Comparison of ENCODE assay signal across 11 cellular contexts in the genomic region with DNA sequence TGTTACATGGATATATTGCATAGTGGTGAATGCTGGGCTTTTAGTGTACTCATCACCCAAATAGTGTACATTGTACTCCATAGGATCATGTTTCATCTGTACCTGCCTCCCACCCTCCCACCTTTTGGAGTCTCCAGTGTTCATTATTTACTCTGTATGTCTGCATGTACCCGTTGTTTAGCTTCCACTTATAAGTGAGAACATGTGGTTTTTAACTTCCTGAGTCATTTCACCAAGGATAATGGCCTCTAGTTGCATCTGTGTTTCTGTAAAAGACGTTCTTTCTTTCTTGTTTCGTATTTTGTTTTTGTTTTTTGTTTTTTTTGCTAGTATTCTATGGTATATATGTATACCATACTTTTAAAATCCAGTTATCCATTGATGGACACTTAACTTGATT.
DNase-seq lines count a peak whose midpoint lies in the region; ATAC-seq, FAIRE-seq and TF ChIP-seq lines count a peak whose summit lies in the region.
"Had no signal": no experiment of that assay in that cellular context is flagged by ENCODE, and none has a peak within 500 bp of the region (broad histone marks: within the 10 kb centered on the region; RNA-seq: fewer than 3 reads in every experiment).

No MANE protein-coding gene starts in this region.

- DNase-seq in GM12892 (ENCODE audit: insufficient read length) (no peak), NCI-H1105 treated with DMSO at 0.1 percent for 48 hours (lab: John Stamatoyannopoulos, UW) (peak; percentile 12), NCI-H128 (lab: John Stamatoyannopoulos, UW; ENCODE audit: unreplicated experiment) (no peak), colonic mucosa (no peak), left lung (no peak)
- no peak for DNase-seq in activated T-helper 1 cell treated with anti-CD3 and anti-CD28 coated beads, Interleukin-12 subunit alpha, Interleukin-12 subunit beta, Interleukin-2, Interleukin-4 antibody, amounts not matched to agents 30 ng/mL and 10 ng/mL and 1 ng/mL, durations not matched to agents 14 hours and 24 hours and 36 hours (ENCODE audit: low spot score)
- DNase-seq: activated naive CD4-positive, alpha-beta T cell treated with anti-CD3 and anti-CD28 coated beads, Interleukin-2, amount 10 ng/mL, durations not matched to agents 7 days and 5 days; GF-D8; stimulated activated CD4-positive, alpha-beta T cell treated with anti-CD3 and anti-CD28 coated beads, Interleukin-2, amount 100 ng/mL, for 24 hours had no signal

- H3K9me3 ChIP-seq in colonic mucosa, result no peaks in the 10 kb centered on the region
- peaks cover 0 to 4% of the 10 kb centered on the region in 2 donors for H3K9me3 ChIP-seq in left lung

- H3K9ac ChIP-seq in colonic mucosa (ENCODE audit: low read depth in 2 of 2, low read length in 2 of 2), result no peak overlapping the region

- H3K27me3 ChIP-seq in colonic mucosa (no peaks in the 10 kb centered on the region), left lung (no peaks in the 10 kb centered on the region)

- ATAC-seq in GM21390 (IDR thresholded peaks at IDR 0.05; ENCODE audit: unreplicated experiment) (peak; percentile 53), HG03066 (IDR thresholded peaks at IDR 0.05; ENCODE audit: low read depth, unreplicated experiment) (peak; percentile 34), left lung (no peak)

- H3K36me3 Mint-ChIP-seq in activated T-helper 1 cell treated with anti-CD3 and anti-CD28 coated beads, Interleukin-12 subunit alpha, Interleukin-12 subunit beta, Interleukin-2, Interleukin-4 antibody, amounts not matched to agents 30 ng/mL and 10 ng/mL and 1 ng/mL, durations not matched to agents 14 hours and 24 hours and 36 hours (ENCODE audit: low read depth), result no peaks in the 10 kb centered on the region
- H3K36me3 Mint-ChIP-seq: activated naive CD4-positive, alpha-beta T cell treated with anti-CD3 and anti-CD28 coated beads, Interleukin-2, amount 10 ng/mL, durations not matched to agents 7 days and 5 days had no signal

- H3K9me3 Mint-ChIP-seq in activated T-helper 1 cell treated with anti-CD3 and anti-CD28 coated beads, Interleukin-12 subunit alpha, Interleukin-12 subunit beta, Interleukin-2, Interleukin-4 antibody, amounts not matched to agents 30 ng/mL and 10 ng/mL and 1 ng/mL, durations not matched to agents 14 hours and 24 hours and 36 hours, result no peaks in the 10 kb centered on the region
- H3K9me3 Mint-ChIP-seq: activated naive CD4-positive, alpha-beta T cell treated with anti-CD3 and anti-CD28 coated beads, Interleukin-2, amount 10 ng/mL, durations not matched to agents 7 days and 5 days had no signal

- no peak for TF ChIP-seq POLR2A in GM12892 (IDR thresholded peaks at IDR 0.05; ENCODE audit: low read depth, low read length)

- H3K4me1 Mint-ChIP-seq in activated T-helper 1 cell treated with anti-CD3 and anti-CD28 coated beads, Interleukin-12 subunit alpha, Interleukin-12 subunit beta, Interleukin-2, Interleukin-4 antibody, amounts not matched to agents 30 ng/mL and 10 ng/mL and 1 ng/mL, durations not matched to agents 14 hours and 24 hours and 36 hours (ENCODE audit: low read depth), result no peaks in the 10 kb centered on the region
- H3K4me1 Mint-ChIP-seq: activated naive CD4-positive, alpha-beta T cell treated with anti-CD3 and anti-CD28 coated beads, Interleukin-2, amount 10 ng/mL, durations not matched to agents 7 days and 5 days had no signal

- no peak for TF ChIP-seq CTCF in colonic mucosa (IDR thresholded peaks at IDR 0.05)
- TF ChIP-seq CTCF in left lung (IDR thresholded peaks at IDR 0.05), result no peak

- H3K36me3 ChIP-seq in colonic mucosa (no peaks in the 10 kb centered on the region), left lung (no peaks in the 10 kb centered on the region)

- H3K4me3 ChIP-seq in colonic mucosa (no peak overlapping the region), left lung (no peak overlapping the region)

- H3K27ac Mint-ChIP-seq in activated T-helper 1 cell treated with anti-CD3 and anti-CD28 coated beads, Interleukin-12 subunit alpha, Interleukin-12 subunit beta, Interleukin-2, Interleukin-4 antibody, amounts not matched to agents 30 ng/mL and 10 ng/mL and 1 ng/mL, durations not matched to agents 14 hours and 24 hours and 36 hours, result no peak overlapping the region
- H3K27ac Mint-ChIP-seq: activated naive CD4-positive, alpha-beta T cell treated with anti-CD3 and anti-CD28 coated beads, Interleukin-2, amount 10 ng/mL, durations not matched to agents 7 days and 5 days had no signal

- H3K27me3 Mint-ChIP-seq in activated T-helper 1 cell treated with anti-CD3 and anti-CD28 coated beads, Interleukin-12 subunit alpha, Interleukin-12 subunit beta, Interleukin-2, Interleukin-4 antibody, amounts not matched to agents 30 ng/mL and 10 ng/mL and 1 ng/mL, durations not matched to agents 14 hours and 24 hours and 36 hours (ENCODE audit: insufficient read depth), result no peaks in the 10 kb centered on the region
- H3K27me3 Mint-ChIP-seq: activated naive CD4-positive, alpha-beta T cell treated with anti-CD3 and anti-CD28 coated beads, Interleukin-2, amount 10 ng/mL, durations not matched to agents 7 days and 5 days had no signal

- no peaks in the 10 kb centered on the region for H3K4me1 ChIP-seq in colonic mucosa
- no peaks in the 10 kb centered on the region for H3K4me1 ChIP-seq in left lung

- H3K4me3 Mint-ChIP-seq in activated T-helper 1 cell treated with anti-CD3 and anti-CD28 coated beads, Interleukin-12 subunit alpha, Interleukin-12 subunit beta, Interleukin-2, Interleukin-4 antibody, amounts not matched to agents 30 ng/mL and 10 ng/mL and 1 ng/mL, durations not matched to agents 14 hours and 24 hours and 36 hours, result no peak overlapping the region
- H3K4me3 Mint-ChIP-seq: activated naive CD4-positive, alpha-beta T cell treated with anti-CD3 and anti-CD28 coated beads, Interleukin-2, amount 10 ng/mL, durations not matched to agents 7 days and 5 days had no signal

- no peak overlapping the region for H3K27ac ChIP-seq in colonic mucosa
- H3K27ac ChIP-seq in left lung, result no peak overlapping the region

- intact Hi-C loops in activated T-helper 1 cell treated with anti-CD3 and anti-CD28 coated beads, Interleukin-12 subunit alpha, Interleukin-12 subunit beta, Interleukin-2, Interleukin-4 antibody, amounts not matched to agents 30 ng/mL and 10 ng/mL and 1 ng/mL, durations not matched to agents 14 hours and 24 hours and 36 hours (cut with micrococcal nuclease), result no loop called here
- intact Hi-C loops in colonic mucosa (cut with DNase I), result no loop called here
- intact Hi-C loops in left lung (cut with DNase I), result no loop called here

- peak; percentile 85 for FAIRE-seq in GM12892 (lab: Jason Lieb, UNC)
